In the genomic region with DNA sequence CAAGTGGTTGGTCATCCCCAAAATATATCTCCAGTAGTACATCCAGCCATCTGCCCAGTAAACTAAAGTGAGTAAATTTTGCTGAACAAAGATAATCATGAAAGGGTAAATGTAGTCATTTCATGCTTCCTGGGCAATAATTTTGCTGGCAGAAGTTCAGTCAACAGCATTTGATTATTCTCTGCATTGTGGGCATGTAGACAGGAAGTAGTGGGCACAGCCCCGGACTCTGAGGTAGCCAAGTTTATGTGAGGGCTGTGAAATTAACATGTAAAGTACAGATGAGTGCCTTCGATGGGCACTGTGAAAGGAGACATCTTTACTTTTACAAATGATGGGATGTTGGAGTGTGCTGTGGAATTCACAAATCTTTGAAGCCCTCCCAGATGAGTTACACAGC, we compare ENCODE assay signal across 27 cellular contexts.
"Had no signal": no experiment of that assay in that cellular context is flagged by ENCODE, and none has a peak within 500 bp of the region (broad histone marks: within the 10 kb centered on the region; RNA-seq: fewer than 3 reads in every experiment).

No MANE protein-coding gene starts in this region.

- H3K4me1 Mint-ChIP-seq: activated naive CD8-positive, alpha-beta T cell treated with anti-CD3 and anti-CD28 coated beads, Interleukin-2, amount 50 U/mL, for 24 hours; central memory CD8-positive, alpha-beta T cell had no signal

- H3K27me3 ChIP-seq: ascending aorta, body of pancreas, SJSA1 had no signal

- H3K27me3 Mint-ChIP-seq: activated naive CD8-positive, alpha-beta T cell treated with anti-CD3 and anti-CD28 coated beads, Interleukin-2, amount 50 U/mL, for 24 hours; central memory CD8-positive, alpha-beta T cell had no signal

- ATAC-seq: activated naive CD4-positive, alpha-beta T cell treated with anti-CD3 and anti-CD28 coated beads, Interleukin-2, amount 50 U/mL, for 72 hours; activated naive CD8-positive, alpha-beta T cell treated with anti-CD3 and anti-CD28 coated beads, Interleukin-2, amount 50 U/mL, for 24 hours; activated T-cell treated with anti-CD3 and anti-CD28 coated beads, Interleukin-2, amount 50 U/mL, for 4 hours; body of pancreas; PC-3; SK-N-SH treated with all-trans-retinoic acid at 6 μM for 48 hours; WTC11 had no signal

- H3K9me3 ChIP-seq: ascending aorta, body of pancreas, SJSA1 had no signal

- H3K4me3 ChIP-seq: ascending aorta, body of pancreas, SJSA1 had no signal

- H3K27ac Mint-ChIP-seq: activated naive CD4-positive, alpha-beta T cell treated with anti-CD3 and anti-CD28 coated beads, Interleukin-2, amount 50 U/mL, for 72 hours; activated naive CD8-positive, alpha-beta T cell treated with anti-CD3 and anti-CD28 coated beads, Interleukin-2, amount 50 U/mL, for 24 hours; WTC11 had no signal

- H3K4me3 Mint-ChIP-seq: activated naive CD8-positive, alpha-beta T cell treated with anti-CD3 and anti-CD28 coated beads, Interleukin-2, amount 50 U/mL, for 24 hours; activated T-cell treated with anti-CD3 and anti-CD28 coated beads, Interleukin-2, amount 50 U/mL, for 4 hours; central memory CD8-positive, alpha-beta T cell; WTC11 had no signal

- H3K36me3 Mint-ChIP-seq: activated naive CD4-positive, alpha-beta T cell treated with anti-CD3 and anti-CD28 coated beads, Interleukin-2, amount 50 U/mL, for 72 hours; WTC11 had no signal

- H3K27ac ChIP-seq: ascending aorta, body of pancreas, SJSA1 had no signal

- H3K4me1 ChIP-seq: ascending aorta, body of pancreas, SJSA1 had no signal

- H3K36me3 ChIP-seq: ascending aorta, SJSA1 had no signal

- DNase-seq: activated CD4-positive, alpha-beta T cell treated with anti-CD3 and anti-CD28 coated beads for 48 hours; activated CD4-positive, alpha-beta T cell treated with anti-CD3 and anti-CD28 coated beads, Interleukin-2, amount 50 U/mL, for 4 hours; activated CD4-positive, CD25-positive, alpha-beta regulatory T cell treated with anti-CD3 and anti-CD28 coated beads, Interleukin-2, amount 50 U/mL, for 72 hours; activated CD8-positive, alpha-beta memory T cell treated with anti-CD3 and anti-CD28 coated beads for 24 hours; activated effector memory CD4-positive, alpha-beta T cell treated with anti-CD3 and anti-CD28 coated beads, Interleukin-2, amount 50 U/mL, for 16 hours; activated naive CD4-positive, alpha-beta T cell treated with Interleukin-2 at 50 U/mL for 16 hours; activated naive CD8-positive, alpha-beta T cell treated with anti-CD3 and anti-CD28 coated beads, Interleukin-2, amount 50 U/mL, for 24 hours; activated T-cell treated with anti-CD3 and anti-CD28 coated beads, Interleukin-2, amount 50 U/mL, for 4 hours; amniotic stem cell; body of pancreas; Kasumi-1; NCI-H1048; NCI-H146; NCI-H187 treated with DMSO at 0.1 percent for 48 hours; NCI-H2107; NCI-H345; NCI-H524; NCI-H82; PC-3; SHP77; SW 1271 had no signal
